Comparison of ENCODE assay signal across 1 cellular context in genomic region chr12:49470986-49471385, GRCh38.
TF ChIP-seq lines count a peak whose summit lies in the region.

No MANE protein-coding gene starts in this region.

TF ChIP-seq in GM23338, 12 proteins besides CTCF, POLR2A, EP300 and RAD21 (continued from another document):
- TF ChIP-seq, protein P1, sequence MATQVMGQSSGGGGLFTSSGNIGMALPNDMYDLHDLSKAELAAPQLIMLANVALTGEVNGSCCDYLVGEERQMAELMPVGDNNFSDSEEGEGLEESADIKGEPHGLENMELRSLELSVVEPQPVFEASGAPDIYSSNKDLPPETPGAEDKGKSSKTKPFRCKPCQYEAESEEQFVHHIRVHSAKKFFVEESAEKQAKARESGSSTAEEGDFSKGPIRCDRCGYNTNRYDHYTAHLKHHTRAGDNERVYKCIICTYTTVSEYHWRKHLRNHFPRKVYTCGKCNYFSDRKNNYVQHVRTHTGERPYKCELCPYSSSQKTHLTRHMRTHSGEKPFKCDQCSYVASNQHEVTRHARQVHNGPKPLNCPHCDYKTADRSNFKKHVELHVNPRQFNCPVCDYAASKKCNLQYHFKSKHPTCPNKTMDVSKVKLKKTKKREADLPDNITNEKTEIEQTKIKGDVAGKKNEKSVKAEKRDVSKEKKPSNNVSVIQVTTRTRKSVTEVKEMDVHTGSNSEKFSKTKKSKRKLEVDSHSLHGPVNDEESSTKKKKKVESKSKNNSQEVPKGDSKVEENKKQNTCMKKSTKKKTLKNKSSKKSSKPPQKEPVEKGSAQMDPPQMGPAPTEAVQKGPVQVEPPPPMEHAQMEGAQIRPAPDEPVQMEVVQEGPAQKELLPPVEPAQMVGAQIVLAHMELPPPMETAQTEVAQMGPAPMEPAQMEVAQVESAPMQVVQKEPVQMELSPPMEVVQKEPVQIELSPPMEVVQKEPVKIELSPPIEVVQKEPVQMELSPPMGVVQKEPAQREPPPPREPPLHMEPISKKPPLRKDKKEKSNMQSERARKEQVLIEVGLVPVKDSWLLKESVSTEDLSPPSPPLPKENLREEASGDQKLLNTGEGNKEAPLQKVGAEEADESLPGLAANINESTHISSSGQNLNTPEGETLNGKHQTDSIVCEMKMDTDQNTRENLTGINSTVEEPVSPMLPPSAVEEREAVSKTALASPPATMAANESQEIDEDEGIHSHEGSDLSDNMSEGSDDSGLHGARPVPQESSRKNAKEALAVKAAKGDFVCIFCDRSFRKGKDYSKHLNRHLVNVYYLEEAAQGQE (IDR thresholded peaks at IDR 0.05; ENCODE audit: unreplicated experiment) = no peak
- no peak for TF ChIP-seq NANOG (IDR thresholded peaks at IDR 0.05; ENCODE audit: borderline replicate concordance)
- TF ChIP-seq POLR2AphosphoS5 (IDR thresholded peaks at IDR 0.05; ENCODE audit: low read depth) = no peak
- no peak for TF ChIP-seq EZH2phosphoT487 (IDR thresholded peaks at IDR 0.05; ENCODE audit: unreplicated experiment)
- no peak for TF ChIP-seq CREB1 (CRISPR knock-in tag; IDR thresholded peaks at IDR 0.05; ENCODE audit: low read depth)
- TF ChIP-seq EZH2 (IDR thresholded peaks at IDR 0.05; ENCODE audit: low read depth, unreplicated experiment) = no peak
